ENCODE assay signal across 8 cellular contexts in genomic region chr4:94595880-94596483, GRCh38.
DNase-seq lines count a peak whose midpoint lies in the region; ATAC-seq lines count a peak whose summit lies in the region.

No MANE protein-coding gene starts in this region.

- H3K79me1 ChIP-seq in mesendoderm (ENCODE audit: low read length), result no peaks in the 10 kb centered on the region

- no peak overlapping the region for H2BK120ac ChIP-seq in mesendoderm (ENCODE audit: low read depth, low read length)

- H3K18ac ChIP-seq in mesendoderm (ENCODE audit: low read length), result no peak overlapping the region

- intact Hi-C loops in CD4-positive, alpha-beta memory T cell (cut with micrococcal nuclease), result loop anchor here (1.0 kb wide), 2 partner anchors 190 to 292 kb away; no protein-coding TSS in a partner anchor
- intact Hi-C loops in activated CD4-positive, alpha-beta memory T cell treated with anti-CD3 and anti-CD28 coated beads for 36 hours (cut with micrococcal nuclease), result loop anchor here (1.0 to 5.0 kb wide), 4 partner anchors 144 to 804 kb away; partner anchors contain the start of gene PDLIM5

- H3K27me3 Mint-ChIP-seq in CD4-positive, alpha-beta memory T cell, result no peaks in the 10 kb centered on the region
- H3K27me3 Mint-ChIP-seq in activated CD4-positive, alpha-beta memory T cell treated with anti-CD3 and anti-CD28 coated beads for 36 hours, result no peaks in the 10 kb centered on the region

- DNase-seq in CD4-positive, alpha-beta memory T cell, result peak in 4 of 5 donors; percentile 17 to 36 (median 30)
- DNase-seq in NCI-H69 (lab: John Stamatoyannopoulos, UW) (peak; percentile 61), cerebellum (ENCODE audit: low spot score) (peak; percentile 4), mesendoderm (peak; percentile 57)
- DNase-seq in activated CD4-positive, alpha-beta memory T cell treated with anti-CD3 and anti-CD28 coated beads for 36 hours, result no peak
- no peak for DNase-seq in stimulated activated CD4-positive, alpha-beta T cell treated with anti-CD3 and anti-CD28 coated beads, Interleukin-2, amount 100 ng/mL, for 24 hours

- no peak overlapping the region for H3K9ac ChIP-seq in mesendoderm (ENCODE audit: low read length)

- no peak overlapping the region for H3K4me2 ChIP-seq in mesendoderm (ENCODE audit: low read length)

- no peaks in the 10 kb centered on the region for H3K27me3 ChIP-seq in CD4-positive, alpha-beta memory T cell (ENCODE audit: insufficient read depth, low read length)
- H3K27me3 ChIP-seq in mesendoderm (ENCODE audit: insufficient read depth, low read length, poor library complexity), result no peaks in the 10 kb centered on the region

- H3K4me1 ChIP-seq in CD4-positive, alpha-beta memory T cell (ENCODE audit: insufficient read depth, low read length), result no peaks in the 10 kb centered on the region
- no peaks in the 10 kb centered on the region for H3K4me1 ChIP-seq in mesendoderm (ENCODE audit: control insufficient read depth, low read depth, low read length)

- no peak overlapping the region for H3K27ac ChIP-seq in CD4-positive, alpha-beta memory T cell (ENCODE audit: low read depth, low read length)
- no peak overlapping the region for H3K27ac ChIP-seq in mesendoderm (ENCODE audit: low read depth, low read length)

- no peak overlapping the region for H2AK5ac ChIP-seq in mesendoderm (ENCODE audit: low read length)

- H3K79me2 ChIP-seq in mesendoderm (ENCODE audit: control insufficient read depth, insufficient read depth, low read length), result no peaks in the 10 kb centered on the region

- H3K4ac ChIP-seq in mesendoderm (ENCODE audit: low read depth, low read length), result no peak overlapping the region

- H3K56ac ChIP-seq in mesendoderm (ENCODE audit: low read length), result no peak overlapping the region

- peak; percentile 78 for ATAC-seq in GM18858 (IDR thresholded peaks at IDR 0.05; ENCODE audit: unreplicated experiment)
- ATAC-seq in HG03097 (IDR thresholded peaks at IDR 0.05; ENCODE audit: low FRiP score, unreplicated experiment), result peak; percentile 79

- CTCF ChIA-PET in CD4-positive, alpha-beta memory T cell (lab: Charles Lee; ENCODE audit: partially characterized antibody), result interaction anchor here (1.0 to 1.5 kb wide), 2 partner anchors 188 to 291 kb away, joined by 3 to 13 read pairs; no protein-coding TSS in a partner anchor
- CTCF ChIA-PET in activated CD4-positive, alpha-beta memory T cell treated with anti-CD3 and anti-CD28 coated beads for 36 hours (lab: Charles Lee), result interaction anchor here (1.7 kb wide), 1 partner anchor 189 kb away, joined by 16 read pairs; no protein-coding TSS in a partner anchor

- WGBS in mesendoderm (ENCODE audit: extremely low coverage, insufficient coverage, low lambda C conversion rate), result no CpG with 5 or more reads among the region's 5 CpGs

- H3K4me3 Mint-ChIP-seq in CD4-positive, alpha-beta memory T cell, result no peak overlapping the region
- no peak overlapping the region for H3K4me3 Mint-ChIP-seq in activated CD4-positive, alpha-beta memory T cell treated with anti-CD3 and anti-CD28 coated beads for 36 hours

- H2BK5ac ChIP-seq in mesendoderm (ENCODE audit: low read length), result no peak overlapping the region

- no peaks in the 10 kb centered on the region for H3K36me3 ChIP-seq in CD4-positive, alpha-beta memory T cell (ENCODE audit: insufficient read depth, low read length)
- H3K36me3 ChIP-seq in mesendoderm (ENCODE audit: control insufficient read depth, insufficient read depth, low read length), result no peaks in the 10 kb centered on the region

- no peaks in the 10 kb centered on the region for H3K9me3 Mint-ChIP-seq in CD4-positive, alpha-beta memory T cell
- no peaks in the 10 kb centered on the region for H3K9me3 Mint-ChIP-seq in activated CD4-positive, alpha-beta memory T cell treated with anti-CD3 and anti-CD28 coated beads for 36 hours

- no peak overlapping the region for H4K5ac ChIP-seq in mesendoderm (ENCODE audit: low read length)

- H4K8ac ChIP-seq in mesendoderm (ENCODE audit: low read depth, low read length), result no peak overlapping the region

- H3K4me3 ChIP-seq in CD4-positive, alpha-beta memory T cell (ENCODE audit: low read length in 2 of 2), result no peak overlapping the region
- no peak overlapping the region for H3K4me3 ChIP-seq in mesendoderm (ENCODE audit: low read length)

- POLR2A ChIA-PET in CD4-positive, alpha-beta memory T cell (lab: Charles Lee; ENCODE audit: partially characterized antibody), result no interaction called here
- POLR2A ChIA-PET in activated CD4-positive, alpha-beta memory T cell treated with anti-CD3 and anti-CD28 coated beads for 36 hours (lab: Charles Lee), result no interaction called here

- H3K27ac Mint-ChIP-seq in CD4-positive, alpha-beta memory T cell, result no peak overlapping the region
- no peak overlapping the region for H3K27ac Mint-ChIP-seq in activated CD4-positive, alpha-beta memory T cell treated with anti-CD3 and anti-CD28 coated beads for 36 hours

- peaks cover 4 to 9% of the 10 kb centered on the region in 2 donors for H3K36me3 Mint-ChIP-seq in CD4-positive, alpha-beta memory T cell
- H3K36me3 Mint-ChIP-seq in activated CD4-positive, alpha-beta memory T cell treated with anti-CD3 and anti-CD28 coated beads for 36 hours, result peaks cover 1% of the 10 kb centered on the region

- H3K4me1 Mint-ChIP-seq in CD4-positive, alpha-beta memory T cell, result no peaks in the 10 kb centered on the region
- H3K4me1 Mint-ChIP-seq in activated CD4-positive, alpha-beta memory T cell treated with anti-CD3 and anti-CD28 coated beads for 36 hours (ENCODE audit: low read depth), result no peaks in the 10 kb centered on the region

- no peaks in the 10 kb centered on the region for H3K9me3 ChIP-seq in CD4-positive, alpha-beta memory T cell (ENCODE audit: control insufficient read depth in 1 of 2, low read length in 2 of 2)

- no peak overlapping the region for H2BK15ac ChIP-seq in mesendoderm (replicated peaks; ENCODE audit: low read depth)

- no peak overlapping the region for H3K23ac ChIP-seq in mesendoderm (ENCODE audit: low read length)

Comparison
In these comparisons a context has a peak if more than half of its experiments do, and no peak if none do; other contexts are left out.
1. DNase-seq: peak in CD4-positive, alpha-beta memory T cell (4 of 5), NCI-H69 (single experiment), cerebellum (single experiment) and mesendoderm (single experiment); none in activated CD4-positive, alpha-beta memory T cell treated with anti-CD3 and anti-CD28 coated beads for 36 hours (single experiment) and stimulated activated CD4-positive, alpha-beta T cell treated with anti-CD3 and anti-CD28 coated beads, Interleukin-2, amount 100 ng/mL, for 24 hours (0 of 2).